ENCODE assay signal across 23 cellular contexts in genomic region chr16:87439926-87440325, GRCh38. TPM values are rescaled to one million over a fixed set of nuclear protein-coding genes. Genes with fewer than 3 reads are reported as not detected.
DNase-seq lines count a peak whose midpoint lies in the region; ATAC-seq, FAIRE-seq and TF ChIP-seq lines count a peak whose summit lies in the region.
"Had no signal": no experiment of that assay in that cellular context is flagged by ENCODE, and none has a peak within 500 bp of the region (broad histone marks: within the 10 kb centered on the region; RNA-seq: fewer than 3 reads in every experiment).

No MANE protein-coding gene starts in this region.

- peaks cover 12% of the 10 kb centered on the region; the same call in 1 of the 2 replicates for H4K20me1 ChIP-seq in HepG2 (ENCODE audit: insufficient read depth, low read length)

- H3K79me2 ChIP-seq in HepG2 (ENCODE audit: insufficient read depth, low read length): peaks cover 35% of the 10 kb centered on the region

- no peak overlapping the region for H3K4ac ChIP-seq in mesenchymal stem cell (ENCODE audit: low read depth in 1 of 2, low read length in 2 of 2)

- H3K9me3 Mint-ChIP-seq in activated naive CD8-positive, alpha-beta T cell treated with anti-CD3 and anti-CD28 coated beads for 36 hours: no peaks in the 10 kb centered on the region
- H3K9me3 Mint-ChIP-seq: CD4-positive, alpha-beta T cell; CD8-positive, alpha-beta T cell had no signal

- in situ Hi-C loops in HepG2 (cut with HindIII; ENCODE audit: extremely low pct_ligation_motif_present, low pct_unique_long_range_greater_than_20kb): no loop called here

- POLR2A ChIA-PET in HepG2 (lab: Yijun Ruan, JAX): no interaction called here

- H3K9me3 ChIP-seq in liver (ENCODE audit: control insufficient read depth in 4 of 4, low read length in 3 of 4) (no peaks in the 10 kb centered on the region), HepG2 (ENCODE audit: low read length) (no peaks in the 10 kb centered on the region), mesenchymal stem cell (ENCODE audit: control insufficient read depth, low read length) (no peaks in the 10 kb centered on the region)
- H3K9me3 ChIP-seq: Caco-2 had no signal

- peaks cover 26% of the 10 kb centered on the region for H3K4me1 Mint-ChIP-seq in activated naive CD8-positive, alpha-beta T cell treated with anti-CD3 and anti-CD28 coated beads for 36 hours
- H3K4me1 Mint-ChIP-seq: B cell had no signal

- no peak for TF ChIP-seq EP300 in HepG2 (IDR thresholded peaks at IDR 0.05; ENCODE audit: low read depth in 2 of 2, low read length in 2 of 2)
- TF ChIP-seq EP300 in HepG2 (CRISPR knock-in tag; IDR thresholded peaks at IDR 0.05; ENCODE audit: borderline replicate concordance): no peak

- TF ChIP-seq CTCF in liver (IDR thresholded peaks at IDR 0.05; ENCODE audit: low read depth, low read length, missing input control) (no peak), HepG2 (CRISPR knock-in tag; IDR thresholded peaks at IDR 0.05) (no peak)

- no peak overlapping the region for H3K27ac ChIP-seq in liver (ENCODE audit: low read depth in 1 of 2, low read length in 2 of 2)
- H3K27ac ChIP-seq in HepG2 (ENCODE audit: extremely low read length, insufficient read depth, low read length): no peak overlapping the region
- H3K27ac ChIP-seq in mesenchymal stem cell (ENCODE audit: low read length, poor library complexity, severe bottlenecking): no peak overlapping the region
- H3K27ac ChIP-seq in substantia nigra (ENCODE audit: low read depth, low read length, poor library complexity, severe bottlenecking): no peak overlapping the region
- H3K27ac ChIP-seq: 22Rv1; A549; BLaER1 treated with 17β-estradiol and CSF1 and Interleukin-3, amounts not matched to agents 10 nM and 100 nM; C4-2B had no signal

- no peak for ATAC-seq in HepG2
- ATAC-seq in HG03135 (IDR thresholded peaks at IDR 0.05; ENCODE audit: unreplicated experiment): no peak
- ATAC-seq: A549; CD8-positive, alpha-beta T cell had no signal

- peak overlapping the region; percentile 57 for H2BK15ac ChIP-seq in mesenchymal stem cell (ENCODE audit: low read depth, poor library complexity, severe bottlenecking)

- no peak overlapping the region for H3K4me3 Mint-ChIP-seq in activated naive CD8-positive, alpha-beta T cell treated with anti-CD3 and anti-CD28 coated beads for 36 hours
- H3K4me3 Mint-ChIP-seq: B cell; CD4-positive, alpha-beta T cell; CD8-positive, alpha-beta T cell had no signal

- H3K4me1 ChIP-seq in liver (ENCODE audit: control insufficient read depth in 4 of 4, insufficient read depth in 4 of 4, low read length in 3 of 4) (peaks cover 0 to 10% (median 4%) of the 10 kb centered on the region in 4 donors), HepG2 (ENCODE audit: insufficient read depth, low read length) (peaks cover 11% of the 10 kb centered on the region; the same call in 1 of the 2 replicates), mesenchymal stem cell (ENCODE audit: control insufficient read depth, insufficient read depth, low read depth, low read length) (peaks cover 30% of the 10 kb centered on the region)
- H3K4me1 ChIP-seq: A549, Caco-2 had no signal

- 57% methylated on average over 10 of the region's 10 CpGs for WGBS in liver
- WGBS in HepG2 (ENCODE audit: low lambda C conversion rate): 89% methylated on average over 10 of the region's 10 CpGs
- WGBS in mesenchymal stem cell: 94% methylated on average over 10 of the region's 10 CpGs

- H3K4me3 ChIP-seq in liver (ENCODE audit: low read depth in 1 of 3, low read length in 3 of 3) (no peak overlapping the region), HepG2 (replicated peaks in 1 of 3; ENCODE audit: insufficient read depth in 1 of 3, low read depth in 2 of 3, low read length in 3 of 3) (no peak overlapping the region), mesenchymal stem cell (ENCODE audit: insufficient read depth in 1 of 2, low read depth in 1 of 2, low read length in 2 of 2) (no peak overlapping the region)
- H3K4me3 ChIP-seq: A549; BLaER1 treated with 17β-estradiol and CSF1 and Interleukin-3, amounts not matched to agents 10 nM and 100 nM had no signal

- H4K8ac ChIP-seq in mesenchymal stem cell (ENCODE audit: low read length): no peak overlapping the region

- no peak overlapping the region for H2BK12ac ChIP-seq in mesenchymal stem cell (ENCODE audit: low read length in 2 of 2)

- H3K4me2 ChIP-seq in HepG2 (ENCODE audit: low read depth, low read length): no peak overlapping the region
- H3K4me2 ChIP-seq in mesenchymal stem cell (ENCODE audit: low read length, poor library complexity, severe bottlenecking): no peak overlapping the region
- H3K4me2 ChIP-seq: A549; BLaER1 treated with 17β-estradiol and CSF1 and Interleukin-3, amounts not matched to agents 10 nM and 100 nM had no signal

- H3K18ac ChIP-seq in mesenchymal stem cell (ENCODE audit: low read depth in 1 of 2, low read length in 2 of 2): no peak overlapping the region

- H3K14ac ChIP-seq in mesenchymal stem cell (ENCODE audit: low read length in 2 of 2): no peak overlapping the region

- no peak overlapping the region for H2AK5ac ChIP-seq in mesenchymal stem cell (ENCODE audit: low read length, severe bottlenecking)

- H3K36me3 ChIP-seq in liver (ENCODE audit: control insufficient read depth in 4 of 4, insufficient read depth in 3 of 4, low read depth in 1 of 4, low read length in 3 of 4): peaks cover 0 to 7% (median 3%) of the 10 kb centered on the region in 4 donors
- H3K36me3 ChIP-seq in HepG2 (replicated peaks in 1 of 2; ENCODE audit: control insufficient read depth in 1 of 2, insufficient read depth in 2 of 2, low read length in 2 of 2): peaks cover 14 to 39% of the 10 kb centered on the region in 2 experiments; a peak in 4 of 5 replicates
- peaks cover 11 to 47% of the 10 kb centered on the region in 2 experiments for H3K36me3 ChIP-seq in mesenchymal stem cell (ENCODE audit: control insufficient read depth in 1 of 2, insufficient read depth in 2 of 2, low read depth in 1 of 2, low read length in 2 of 2)

- BruUV-seq in HepG2 (replicated peaks; lab: Mats Ljungman, UMichigan): no TSS peak

- H3K27me3 ChIP-seq in liver (ENCODE audit: control insufficient read depth in 4 of 4, insufficient read depth in 4 of 4, low read length in 3 of 4) (no peaks in the 10 kb centered on the region), HepG2 (ENCODE audit: control insufficient read depth in 1 of 2, insufficient read depth in 2 of 2, low read length in 2 of 2) (no peaks in the 10 kb centered on the region), mesenchymal stem cell (ENCODE audit: control insufficient read depth in 1 of 2, insufficient read depth in 1 of 2, low read length in 2 of 2) (no peaks in the 10 kb centered on the region)

- no peak overlapping the region for H3K27ac Mint-ChIP-seq in activated naive CD8-positive, alpha-beta T cell treated with anti-CD3 and anti-CD28 coated beads for 36 hours
- H3K27ac Mint-ChIP-seq: B cell; CD4-positive, alpha-beta T cell; CD8-positive, alpha-beta T cell had no signal

- H3K9ac ChIP-seq in liver (ENCODE audit: low read depth in 1 of 2, low read length in 2 of 2) (no peak overlapping the region), HepG2 (ENCODE audit: insufficient read depth, low read depth, low read length) (no peak overlapping the region), mesenchymal stem cell (ENCODE audit: low read length) (peak overlapping the region; percentile 36)
- H3K9ac ChIP-seq: BLaER1 treated with 17β-estradiol and CSF1 and Interleukin-3, amounts not matched to agents 10 nM and 100 nM had no signal

- intact Hi-C loops in HepG2 (cut with micrococcal nuclease; ENCODE audit: unreplicated experiment): no loop called here
- intact Hi-C loops in posterior vena cava (cut with DNase I): no loop called here

- CTCF ChIA-PET in HepG2 (lab: Yijun Ruan, JAX; ENCODE audit: low intra/inter-chr PET ratio, low total read pairs): no interaction called here

- no peak overlapping the region for H4K91ac ChIP-seq in mesenchymal stem cell (ENCODE audit: low read length)

- TF ChIP-seq RAD21 in liver (IDR thresholded peaks at IDR 0.05) (no peak), HepG2 (CRISPR knock-in tag; IDR thresholded peaks at IDR 0.05) (no peak)

- FAIRE-seq in HepG2 (lab: Jason Lieb, UNC): no peak
- FAIRE-seq: A549, D721Med, G401.6, GM12891, GM19239 had no signal

- no peak for TF ChIP-seq POLR2A in HepG2 (IDR thresholded peaks at IDR 0.05; ENCODE audit: insufficient read depth in 1 of 2, low read depth in 2 of 2, low read length in 2 of 2)

- no peak for DNase-seq in HepG2 (ENCODE audit: low spot score)
- no peak for DNase-seq in mesenchymal stem cell
- peak; percentile 28 for DNase-seq in posterior vena cava (ENCODE audit: low spot score)
- DNase-seq in substantia nigra (lab: John Stamatoyannopoulos, UW): no peak
- no peak for DNase-seq in activated naive CD8-positive, alpha-beta T cell treated with anti-CD3 and anti-CD28 coated beads for 36 hours
- DNase-seq: AML-193; Caco-2; Calu3; CD4-positive, alpha-beta T cell; CD8-positive, alpha-beta T cell; DMS79 treated with DMSO at 0.1 percent for 48 hours; GF-D8 had no signal

- H2BK5ac ChIP-seq in mesenchymal stem cell (ENCODE audit: low read depth, low read length, poor library complexity, severe bottlenecking): no peak overlapping the region

- H3K36me3 Mint-ChIP-seq in activated naive CD8-positive, alpha-beta T cell treated with anti-CD3 and anti-CD28 coated beads for 36 hours: peaks cover 10% of the 10 kb centered on the region

- no peak overlapping the region for H3K23ac ChIP-seq in mesenchymal stem cell (ENCODE audit: low read length in 2 of 2)

- no peak overlapping the region for H2AFZ ChIP-seq in HepG2 (ENCODE audit: low read length)
- no peak overlapping the region for H2AFZ ChIP-seq in mesenchymal stem cell (ENCODE audit: low read depth, low read length)

- peaks cover 29% of the 10 kb centered on the region for H3K79me1 ChIP-seq in mesenchymal stem cell (replicated peaks; ENCODE audit: low read length, poor library complexity, severe bottlenecking)

- no peaks in the 10 kb centered on the region for H3K27me3 Mint-ChIP-seq in activated naive CD8-positive, alpha-beta T cell treated with anti-CD3 and anti-CD28 coated beads for 36 hours
- H3K27me3 Mint-ChIP-seq: CD4-positive, alpha-beta T cell had no signal

- H2BK120ac ChIP-seq in mesenchymal stem cell (ENCODE audit: low read depth, low read length): no peak overlapping the region

RNA-seq across cellular contexts. Expression of gene MAP1LC3B, which starts 47.8 kb away (rescaled TPM):
- total RNA-seq in liver (10 to 100 TPM; 10.3 to 14.1 TPM), HepG2 (2016; rRNA removed; fragmentation: Illumina TruSeq; extraction: Trizol) (15.7 and 30.6 TPM in 2 replicates), posterior vena cava (10 to 100 TPM; 51.2 to 52.2 TPM)
- polyA plus RNA-seq in liver (10 to 100 TPM; 17.3 to 36.3 TPM), HepG2 (2011; rRNA removed) (37.4 and 37.9 TPM in 2 replicates)
- 5.5 and 7.0 TPM in 2 replicates for total RNA-seq in HepG2 (2016; cell fraction: cytosol; rRNA removed; fragmentation: Illumina TruSeq; extraction: Trizol; ENCODE audit: low read depth)
- total RNA-seq in HepG2 (2016; cell fraction: insoluble cytoplasmic fraction; rRNA removed; fragmentation: Illumina TruSeq; extraction: Trizol): 15.9 and 27.1 TPM in 2 replicates
- 24.8 and 26.3 TPM in 2 replicates for total RNA-seq in HepG2 (2016; cell fraction: membrane; rRNA removed; fragmentation: Illumina TruSeq; extraction: Trizol)
- 22.0 and 22.3 TPM in 2 replicates for total RNA-seq in HepG2 (2016; cell fraction: nucleus; rRNA removed; fragmentation: Illumina TruSeq; extraction: Trizol)
- 18.1 and 36.3 TPM in 2 replicates for polyA plus RNA-seq in HepG2 (2011; cell fraction: cytosol; rRNA removed)
- 15.1 and 23.4 TPM in 2 replicates for polyA plus RNA-seq in HepG2 (2011; cell fraction: nucleus; rRNA removed)
- polyA plus RNA-seq in HepG2 (2012): 68.5 and 98.3 TPM in 2 replicates
- 9.9 and 13.1 TPM in 2 replicates for polyA plus RNA-seq in HepG2 (2016; cell fraction: cytosol; fragmentation: Illumina TruSeq; extraction: Trizol; ENCODE audit: low read depth)
- 65.5 and 71.9 TPM in 2 replicates for polyA plus RNA-seq in HepG2 (2016; cell fraction: insoluble cytoplasmic fraction; fragmentation: Illumina TruSeq; extraction: Trizol; ENCODE audit: low read depth)
- 26.7 and 27.4 TPM in 2 replicates for polyA plus RNA-seq in HepG2 (2016; cell fraction: membrane; fragmentation: Illumina TruSeq; extraction: Trizol; ENCODE audit: low read depth)
- polyA plus RNA-seq in HepG2 (2016; cell fraction: nucleus; fragmentation: Illumina TruSeq; extraction: Trizol; ENCODE audit: insufficient read depth, low read depth): 42.6 and 45.0 TPM in 2 replicates
- polyA minus RNA-seq in HepG2 (2011; rRNA and poly(A)+ RNA removed; ENCODE audit: low replicate concordance): 13.2 and 15.8 TPM in 2 replicates
- 22.2 and 35.4 TPM in 2 replicates for polyA minus RNA-seq in HepG2 (2011; cell fraction: cytosol; rRNA and poly(A)+ RNA removed)
- polyA minus RNA-seq in HepG2 (2011; cell fraction: nucleus; rRNA and poly(A)+ RNA removed): 23.0 and 32.7 TPM in 2 replicates
- polyA plus RNA-seq in mesenchymal stem cell (2013, experiment 1 of 2): 102 TPM
- 105 TPM for polyA plus RNA-seq in mesenchymal stem cell (2013, experiment 2 of 2)
- 10 to 100 TPM; 55.6 to 57.0 TPM for total RNA-seq in activated naive CD8-positive, alpha-beta T cell treated with anti-CD3 and anti-CD28 coated beads for 36 hours

RNA-seq across cellular contexts. Expression of gene ZCCHC14, which starts 52.9 kb away (rescaled TPM):
- 10 to 100 TPM in 1 of 2 donors, 1 to 10 TPM in 1; 7.1 to 21.7 TPM for total RNA-seq in liver
- polyA plus RNA-seq in liver: 1 to 10 TPM; 6.3 to 8.9 TPM
- total RNA-seq in HepG2 (2016; rRNA removed; fragmentation: Illumina TruSeq; extraction: Trizol): 12.5 and 20.4 TPM in 2 replicates
- total RNA-seq in HepG2 (2016; cell fraction: cytosol; rRNA removed; fragmentation: Illumina TruSeq; extraction: Trizol; ENCODE audit: low read depth): 10.4 and 15.8 TPM in 2 replicates
- total RNA-seq in HepG2 (2016; cell fraction: insoluble cytoplasmic fraction; rRNA removed; fragmentation: Illumina TruSeq; extraction: Trizol): 11.4 and 19.2 TPM in 2 replicates
- total RNA-seq in HepG2 (2016; cell fraction: membrane; rRNA removed; fragmentation: Illumina TruSeq; extraction: Trizol): 9.4 and 10.4 TPM in 2 replicates
- 21.7 and 25.2 TPM in 2 replicates for total RNA-seq in HepG2 (2016; cell fraction: nucleus; rRNA removed; fragmentation: Illumina TruSeq; extraction: Trizol)
- polyA plus RNA-seq in HepG2 (2011; rRNA removed): 12.4 and 13.9 TPM in 2 replicates
- polyA plus RNA-seq in HepG2 (2011; cell fraction: cytosol; rRNA removed): 7.2 and 8.1 TPM in 2 replicates
- 44.4 and 55.9 TPM in 2 replicates for polyA plus RNA-seq in HepG2 (2011; cell fraction: nucleus; rRNA removed)
- 24.9 and 25.6 TPM in 2 replicates for polyA plus RNA-seq in HepG2 (2012)
- polyA plus RNA-seq in HepG2 (2016; cell fraction: cytosol; fragmentation: Illumina TruSeq; extraction: Trizol; ENCODE audit: low read depth): 0.75 and 0.90 TPM in 2 replicates
- polyA plus RNA-seq in HepG2 (2016; cell fraction: insoluble cytoplasmic fraction; fragmentation: Illumina TruSeq; extraction: Trizol; ENCODE audit: low read depth): 19.5 and 24.4 TPM in 2 replicates
- 3.1 and 3.9 TPM in 2 replicates for polyA plus RNA-seq in HepG2 (2016; cell fraction: membrane; fragmentation: Illumina TruSeq; extraction: Trizol; ENCODE audit: low read depth)
- polyA plus RNA-seq in HepG2 (2016; cell fraction: nucleus; fragmentation: Illumina TruSeq; extraction: Trizol; ENCODE audit: insufficient read depth, low read depth): 46.5 and 48.4 TPM in 2 replicates
- 16.6 and 28.7 TPM in 2 replicates for polyA minus RNA-seq in HepG2 (2011; rRNA and poly(A)+ RNA removed; ENCODE audit: low replicate concordance)
- polyA minus RNA-seq in HepG2 (2011; cell fraction: cytosol; rRNA and poly(A)+ RNA removed): 20.6 and 23.9 TPM in 2 replicates
- 24.0 and 26.7 TPM in 2 replicates for polyA minus RNA-seq in HepG2 (2011; cell fraction: nucleus; rRNA and poly(A)+ RNA removed)
- polyA plus RNA-seq in mesenchymal stem cell (2013, experiment 1 of 2): 24.1 TPM
- 23.5 TPM for polyA plus RNA-seq in mesenchymal stem cell (2013, experiment 2 of 2)
- total RNA-seq in posterior vena cava: 10 to 100 TPM; 21.7 to 28.8 TPM
- 1 to 10 TPM; 5.5 to 5.7 TPM for total RNA-seq in activated naive CD8-positive, alpha-beta T cell treated with anti-CD3 and anti-CD28 coated beads for 36 hours

RNA-seq across cellular contexts. Expression of gene FBXO31, which starts 56.4 kb away (rescaled TPM):
- total RNA-seq in liver: 10 to 100 TPM; 14.3 to 30.3 TPM
- 10 to 100 TPM; 13.2 to 21.8 TPM for polyA plus RNA-seq in liver
- total RNA-seq in HepG2 (2016; rRNA removed; fragmentation: Illumina TruSeq; extraction: Trizol): 81.3 and 92.4 TPM in 2 replicates
- 18.3 and 22.9 TPM in 2 replicates for total RNA-seq in HepG2 (2016; cell fraction: cytosol; rRNA removed; fragmentation: Illumina TruSeq; extraction: Trizol; ENCODE audit: low read depth)
- 64.5 and 91.5 TPM in 2 replicates for total RNA-seq in HepG2 (2016; cell fraction: insoluble cytoplasmic fraction; rRNA removed; fragmentation: Illumina TruSeq; extraction: Trizol)
- 33.7 and 38.0 TPM in 2 replicates for total RNA-seq in HepG2 (2016; cell fraction: membrane; rRNA removed; fragmentation: Illumina TruSeq; extraction: Trizol)
- 94.4 and 107 TPM in 2 replicates for total RNA-seq in HepG2 (2016; cell fraction: nucleus; rRNA removed; fragmentation: Illumina TruSeq; extraction: Trizol)
- 101 and 118 TPM in 2 replicates for polyA plus RNA-seq in HepG2 (2011; rRNA removed)
- polyA plus RNA-seq in HepG2 (2011; cell fraction: cytosol; rRNA removed): 51.6 and 63.1 TPM in 2 replicates
- 393 and 579 TPM in 2 replicates for polyA plus RNA-seq in HepG2 (2011; cell fraction: nucleus; rRNA removed)
- 75.5 and 101 TPM in 2 replicates for polyA plus RNA-seq in HepG2 (2012)
- polyA plus RNA-seq in HepG2 (2016; cell fraction: cytosol; fragmentation: Illumina TruSeq; extraction: Trizol; ENCODE audit: low read depth): 6.1 and 6.4 TPM in 2 replicates
- 57.9 and 71.3 TPM in 2 replicates for polyA plus RNA-seq in HepG2 (2016; cell fraction: insoluble cytoplasmic fraction; fragmentation: Illumina TruSeq; extraction: Trizol; ENCODE audit: low read depth)
- 18.2 and 18.3 TPM in 2 replicates for polyA plus RNA-seq in HepG2 (2016; cell fraction: membrane; fragmentation: Illumina TruSeq; extraction: Trizol; ENCODE audit: low read depth)
- 256 and 269 TPM in 2 replicates for polyA plus RNA-seq in HepG2 (2016; cell fraction: nucleus; fragmentation: Illumina TruSeq; extraction: Trizol; ENCODE audit: insufficient read depth, low read depth)
- 29.6 and 164 TPM in 2 replicates for polyA minus RNA-seq in HepG2 (2011; rRNA and poly(A)+ RNA removed; ENCODE audit: low replicate concordance)
- polyA minus RNA-seq in HepG2 (2011; cell fraction: cytosol; rRNA and poly(A)+ RNA removed): 53.4 and 63.9 TPM in 2 replicates
- 202 and 208 TPM in 2 replicates for polyA minus RNA-seq in HepG2 (2011; cell fraction: nucleus; rRNA and poly(A)+ RNA removed)
- 14.6 TPM for polyA plus RNA-seq in mesenchymal stem cell (2013, experiment 1 of 2)
- polyA plus RNA-seq in mesenchymal stem cell (2013, experiment 2 of 2): 15.2 TPM
- total RNA-seq in posterior vena cava: 10 to 100 TPM; 50.4 to 58.5 TPM
- total RNA-seq in activated naive CD8-positive, alpha-beta T cell treated with anti-CD3 and anti-CD28 coated beads for 36 hours: 10 to 100 TPM; 35.6 to 38.3 TPM
